ENCODE assay signal across 36 cellular contexts in genomic region chr7:43247757-43248156, GRCh38.
"Had no signal": no experiment of that assay in that cellular context is flagged by ENCODE, and none has a peak within 500 bp of the region (broad histone marks: within the 10 kb centered on the region; RNA-seq: fewer than 3 reads in every experiment).

No MANE protein-coding gene starts in this region.

- H3K4me1 ChIP-seq: adrenal gland, ascending aorta, breast epithelium, foreskin keratinocyte, gastrocnemius medialis, heart left ventricle had no signal

- H3K36me3 Mint-ChIP-seq: activated naive CD4-positive, alpha-beta T cell treated with anti-CD3 and anti-CD28 coated beads, Interleukin-2, amount 50 U/mL, for 24 hours; activated naive CD8-positive, alpha-beta T cell treated with anti-CD3 and anti-CD28 coated beads for 36 hours; brain had no signal

- H3K4me3 Mint-ChIP-seq: activated B cell treated with CpG ODN at 0.5 μM for 24 hours; activated CD8-positive, alpha-beta T cell treated with anti-CD3 and anti-CD28 coated beads for 36 hours; activated naive CD4-positive, alpha-beta T cell treated with anti-CD3 and anti-CD28 coated beads for 36 hours; activated naive CD4-positive, alpha-beta T cell treated with anti-CD3 and anti-CD28 coated beads, Interleukin-2, amount 50 U/mL, for 24 hours; activated naive CD8-positive, alpha-beta T cell treated with anti-CD3 and anti-CD28 coated beads for 36 hours; activated naive CD8-positive, alpha-beta T cell treated with anti-CD3 and anti-CD28 coated beads, Interleukin-2, amount 50 U/mL, for 24 hours; activated T-cell treated with anti-CD3 and anti-CD28 coated beads, Interleukin-2, amount 50 U/mL, for 4 hours; activated T-helper 17 cell treated with anti-CD3 and anti-CD28 coated beads, Interleukin-2, amount 50 U/mL, for 72 hours; brain; dendritic cell treated with granulocyte-macrophage colony-stimulating factor and Interleukin-4, amounts not matched to agents 40 ng/mL and 50 ng/mL, for 4 days; effector memory CD8-positive, alpha-beta T cell; T-helper 17 cell; T-helper 2 cell treated with Interferon-gamma antibody and Interleukin-4, amounts not matched to agents 5 μg/mL and 100 μg/mL, for 36 hours had no signal

- H3K27me3 Mint-ChIP-seq: brain had no signal

- ATAC-seq: activated CD4-positive, CD25-positive, alpha-beta regulatory T cell treated with anti-CD3 and anti-CD28 coated beads, Interleukin-2, amount 50 U/mL, for 24 hours; activated CD8-positive, alpha-beta T cell treated with anti-CD3 and anti-CD28 coated beads for 36 hours; activated naive CD8-positive, alpha-beta T cell treated with anti-CD3 and anti-CD28 coated beads, Interleukin-2, amount 50 U/mL, for 24 hours; activated T-cell treated with anti-CD3 and anti-CD28 coated beads, Interleukin-2, amount 50 U/mL, for 4 hours; activated T-helper 17 cell treated with anti-CD3 and anti-CD28 coated beads, Interleukin-2, amount 50 U/mL, for 72 hours; effector memory CD8-positive, alpha-beta T cell; foreskin keratinocyte; gastrocnemius medialis; heart left ventricle; T-helper 17 cell had no signal

- H3K4me3 ChIP-seq: adrenal gland, ascending aorta, breast epithelium, cardiac muscle cell, coronary artery, esophagus muscularis mucosa, gastrocnemius medialis, heart left ventricle had no signal

- H3K36me3 ChIP-seq: adrenal gland, ascending aorta, breast epithelium, cardiac muscle cell, esophagus muscularis mucosa, gastrocnemius medialis, heart left ventricle, WERI-Rb-1 had no signal

- H3K9me3 ChIP-seq: adrenal gland, ascending aorta, breast epithelium, esophagus muscularis mucosa, gastrocnemius medialis, heart left ventricle had no signal

- H3K27ac Mint-ChIP-seq: activated B cell treated with CpG ODN at 0.5 μM for 24 hours; activated CD8-positive, alpha-beta T cell treated with anti-CD3 and anti-CD28 coated beads for 36 hours; activated naive CD4-positive, alpha-beta T cell treated with anti-CD3 and anti-CD28 coated beads for 36 hours; activated naive CD4-positive, alpha-beta T cell treated with anti-CD3 and anti-CD28 coated beads, Interleukin-2, amount 50 U/mL, for 24 hours; activated naive CD8-positive, alpha-beta T cell treated with anti-CD3 and anti-CD28 coated beads for 36 hours; activated naive CD8-positive, alpha-beta T cell treated with anti-CD3 and anti-CD28 coated beads, Interleukin-2, amount 50 U/mL, for 24 hours; activated T-helper 17 cell treated with anti-CD3 and anti-CD28 coated beads, Interleukin-2, amount 50 U/mL, for 72 hours; brain; dendritic cell treated with granulocyte-macrophage colony-stimulating factor and Interleukin-4, amounts not matched to agents 40 ng/mL and 50 ng/mL, for 4 days; effector memory CD8-positive, alpha-beta T cell; T-helper 17 cell; T-helper 2 cell treated with Interferon-gamma antibody and Interleukin-4, amounts not matched to agents 5 μg/mL and 100 μg/mL, for 36 hours had no signal

- H3K4me1 Mint-ChIP-seq: activated B cell treated with CpG ODN at 0.5 μM for 24 hours; activated naive CD4-positive, alpha-beta T cell treated with anti-CD3 and anti-CD28 coated beads, Interleukin-2, amount 50 U/mL, for 24 hours; activated naive CD8-positive, alpha-beta T cell treated with anti-CD3 and anti-CD28 coated beads for 36 hours; activated naive CD8-positive, alpha-beta T cell treated with anti-CD3 and anti-CD28 coated beads, Interleukin-2, amount 50 U/mL, for 24 hours; activated T-helper 17 cell treated with anti-CD3 and anti-CD28 coated beads, Interleukin-2, amount 50 U/mL, for 72 hours had no signal

- H3K27ac ChIP-seq: adrenal gland, ascending aorta, breast epithelium, cardiac muscle cell, coronary artery, esophagus muscularis mucosa, foreskin keratinocyte, gastrocnemius medialis, heart left ventricle, WERI-Rb-1 had no signal

- DNase-seq: activated B cell treated with CpG ODN at 0.5 μM for 24 hours; activated CD4-positive, alpha-beta T cell treated with anti-CD3 and anti-CD28 coated beads for 48 hours; activated CD4-positive, alpha-beta T cell treated with anti-CD3 and anti-CD28 coated beads, Interleukin-2, amount 50 U/mL, for 1 hour; activated CD4-positive, alpha-beta T cell treated with anti-CD3 and anti-CD28 coated beads, Interleukin-2, amount 50 U/mL, for 48 hours; activated CD8-positive, alpha-beta memory T cell treated with anti-CD3 and anti-CD28 coated beads for 24 hours; activated CD8-positive, alpha-beta T cell treated with anti-CD3 and anti-CD28 coated beads for 36 hours; activated effector memory CD4-positive, alpha-beta T cell treated with anti-CD3 and anti-CD28 coated beads, Interleukin-2, amount 50 U/mL, for 16 hours; activated naive CD4-positive, alpha-beta T cell treated with anti-CD3 and anti-CD28 coated beads for 36 hours; activated naive CD8-positive, alpha-beta T cell treated with anti-CD3 and anti-CD28 coated beads for 36 hours; activated naive CD8-positive, alpha-beta T cell treated with anti-CD3 and anti-CD28 coated beads, Interleukin-2, amount 50 U/mL, for 24 hours; activated T-cell treated with anti-CD3 and anti-CD28 coated beads, Interleukin-2, amount 50 U/mL, for 4 hours; adrenal gland; amygdala; central memory CD4-positive, alpha-beta T cell; effector CD4-positive, alpha-beta T cell; effector memory CD8-positive, alpha-beta T cell; erythroblast; foreskin keratinocyte; gastrocnemius medialis; glutamatergic neuron; heart left ventricle; T-helper 1 cell; T-helper 17 cell; T1000; WERI-Rb-1 had no signal

- H3K27me3 ChIP-seq: adrenal gland, ascending aorta, breast epithelium, cardiac muscle cell, esophagus muscularis mucosa, gastrocnemius medialis had no signal

- H3K9me3 Mint-ChIP-seq: activated B cell treated with CpG ODN at 0.5 μM for 24 hours; activated CD8-positive, alpha-beta T cell treated with anti-CD3 and anti-CD28 coated beads for 36 hours; activated naive CD4-positive, alpha-beta T cell treated with anti-CD3 and anti-CD28 coated beads for 36 hours; activated naive CD4-positive, alpha-beta T cell treated with anti-CD3 and anti-CD28 coated beads, Interleukin-2, amount 50 U/mL, for 24 hours; activated naive CD8-positive, alpha-beta T cell treated with anti-CD3 and anti-CD28 coated beads for 36 hours; activated naive CD8-positive, alpha-beta T cell treated with anti-CD3 and anti-CD28 coated beads, Interleukin-2, amount 50 U/mL, for 24 hours; activated T-cell treated with anti-CD3 and anti-CD28 coated beads, Interleukin-2, amount 50 U/mL, for 4 hours; activated T-helper 17 cell treated with anti-CD3 and anti-CD28 coated beads, Interleukin-2, amount 50 U/mL, for 72 hours; brain; dendritic cell treated with granulocyte-macrophage colony-stimulating factor and Interleukin-4, amounts not matched to agents 40 ng/mL and 50 ng/mL, for 4 days; effector memory CD8-positive, alpha-beta T cell; T-helper 2 cell treated with Interferon-gamma antibody and Interleukin-4, amounts not matched to agents 5 μg/mL and 100 μg/mL, for 36 hours had no signal
